ENCODE assay signal across 8 cellular contexts in genomic region chr17:41917957-41918391, GRCh38. TPM values are rescaled to one million over a fixed set of nuclear protein-coding genes. Genes with fewer than 3 reads are reported as not detected.
DNase-seq lines count a peak whose midpoint lies in the region; ATAC-seq and TF ChIP-seq lines count a peak whose summit lies in the region.

No MANE protein-coding gene starts in this region.

- no peaks in the 10 kb centered on the region for H3K27me3 Mint-ChIP-seq in activated CD8-positive, alpha-beta T cell treated with anti-CD3 and anti-CD28 coated beads, Interleukin-2, amount 10 ng/mL, durations not matched to agents 7 days and 5 days (ENCODE audit: low read depth)
- no peaks in the 10 kb centered on the region for H3K27me3 Mint-ChIP-seq in naive B cell

- no peak for DNase-seq in AG10803 (ENCODE audit: low read depth)
- DNase-seq in GM20000 (ENCODE audit: low spot score) = peak; percentile 32
- DNase-seq in NCI-H1694 treated with DMSO at 0.1 percent for 48 hours (lab: John Stamatoyannopoulos, UW) = peak; percentile 39
- peak; percentile 45 for DNase-seq in activated CD8-positive, alpha-beta T cell treated with anti-CD3 and anti-CD28 coated beads, Interleukin-2, amount 10 ng/mL, durations not matched to agents 7 days and 5 days
- DNase-seq in epithelial cell of esophagus (ENCODE audit: low read depth) = peak; percentile 36
- DNase-seq in naive B cell = no peak
- peak; percentile 64 for DNase-seq in stomach

- TF ChIP-seq EP300 in stomach (IDR thresholded peaks at IDR 0.05) = no peak

- peak overlapping the region; percentile 93 for H3K4me3 Mint-ChIP-seq in activated CD8-positive, alpha-beta T cell treated with anti-CD3 and anti-CD28 coated beads, Interleukin-2, amount 10 ng/mL, durations not matched to agents 7 days and 5 days
- peak overlapping the region; percentile 88 to 96 (median 93) for H3K4me3 Mint-ChIP-seq in naive B cell

- H3K4me1 ChIP-seq in stomach = peaks cover 42 to 61% (median 56%) of the 10 kb centered on the region in 4 donors

- CTCF ChIA-PET in activated CD8-positive, alpha-beta T cell treated with anti-CD3 and anti-CD28 coated beads, Interleukin-2, amount 10 ng/mL, durations not matched to agents 7 days and 5 days (lab: Charles Lee) = interaction anchor here (1.0 to 1.6 kb wide), 5 partner anchors 8 to 200 kb away, joined by 3 to 13 read pairs (median 4); partner anchors contain the start of genes DNAJC7 and ODAD4

- TF ChIP-seq POLR2A in stomach (IDR thresholded peaks at IDR 0.05) = no peak

- TF ChIP-seq CTCF in AG10803 (conservative IDR thresholded peaks at IDR 0.05; ENCODE audit: low read length) (no peak), GM20000 (IDR thresholded peaks at IDR 0.05; ENCODE audit: extremely low read depth, missing control alignments) (no peak), epithelial cell of esophagus (IDR thresholded peaks at IDR 0.05; ENCODE audit: insufficient read depth, low read depth, low read length, missing control alignments) (no peak), stomach (IDR thresholded peaks at IDR 0.05) (no peak)

- intact Hi-C loops in stomach (cut with DNase I; ENCODE audit: low total_unique reads) = no loop called here

- peak overlapping the region; percentile 90 to 94 (median 94) for H3K27ac ChIP-seq in stomach

- peaks cover 5 to 11% (median 9%) of the 10 kb centered on the region in 4 donors for H3K36me3 ChIP-seq in stomach

- POLR2A ChIA-PET in activated CD8-positive, alpha-beta T cell treated with anti-CD3 and anti-CD28 coated beads, Interleukin-2, amount 10 ng/mL, durations not matched to agents 7 days and 5 days (lab: Charles Lee) = interaction anchor here (0.5 to 2.9 kb wide), 14 partner anchors 8 to 692 kb away, joined by 3 to 49 read pairs (median 6); partner anchors contain the start of genes CNP, DHX58, DNAJC7 and EIF1

- H3K36me3 Mint-ChIP-seq in activated CD8-positive, alpha-beta T cell treated with anti-CD3 and anti-CD28 coated beads, Interleukin-2, amount 10 ng/mL, durations not matched to agents 7 days and 5 days (ENCODE audit: low read depth) = peaks cover 29% of the 10 kb centered on the region
- H3K36me3 Mint-ChIP-seq in naive B cell = no peaks in the 10 kb centered on the region

- no peaks in the 10 kb centered on the region for H3K27me3 ChIP-seq in stomach

- H3K4me3 ChIP-seq in AG10803 (ENCODE audit: low read length) (peak overlapping the region; percentile 97), epithelial cell of esophagus (ENCODE audit: low read length) (peak overlapping the region; percentile 96), stomach (peak overlapping the region; percentile 77 to 98 (median 87))

- H3K9me3 ChIP-seq in stomach = no peaks in the 10 kb centered on the region

- H3K27ac Mint-ChIP-seq in activated CD8-positive, alpha-beta T cell treated with anti-CD3 and anti-CD28 coated beads, Interleukin-2, amount 10 ng/mL, durations not matched to agents 7 days and 5 days = peak overlapping the region; percentile 95
- H3K27ac Mint-ChIP-seq in naive B cell = peak overlapping the region in 5 of 6 donors; percentile 82 to 96 (median 89)

- WGBS in stomach, 5 donors = 0 to 1% (median 0%) methylated on average over 22 to 30 of the region's 30 CpGs

- H3K9me3 Mint-ChIP-seq in activated CD8-positive, alpha-beta T cell treated with anti-CD3 and anti-CD28 coated beads, Interleukin-2, amount 10 ng/mL, durations not matched to agents 7 days and 5 days (ENCODE audit: insufficient read depth) = no peaks in the 10 kb centered on the region
- H3K9me3 Mint-ChIP-seq in naive B cell = no peaks in the 10 kb centered on the region

- H3K4me1 Mint-ChIP-seq in activated CD8-positive, alpha-beta T cell treated with anti-CD3 and anti-CD28 coated beads, Interleukin-2, amount 10 ng/mL, durations not matched to agents 7 days and 5 days (ENCODE audit: low read depth) = peaks cover 42% of the 10 kb centered on the region
- peaks cover 24 to 49% (median 42%) of the 10 kb centered on the region in 3 donors for H3K4me1 Mint-ChIP-seq in naive B cell

- peak; percentile 15 for ATAC-seq in activated CD8-positive, alpha-beta T cell treated with anti-CD3 and anti-CD28 coated beads, Interleukin-2, amount 10 ng/mL, durations not matched to agents 7 days and 5 days
- ATAC-seq in naive B cell (ENCODE audit: low read depth in 2 of 2) (peak; percentile 6 to 21), HG02884 (IDR thresholded peaks at IDR 0.05; ENCODE audit: unreplicated experiment) (no peak)

RNA-seq across cellular contexts. Expression of gene ACLY, which starts 0.8 kb away (rescaled TPM):
- total RNA-seq in activated CD8-positive, alpha-beta T cell treated with anti-CD3 and anti-CD28 coated beads, Interleukin-2, amount 10 ng/mL, durations not matched to agents 7 days and 5 days = 100 to 1,000 TPM; 177 to 185 TPM
- polyA plus RNA-seq in naive B cell (ENCODE audit: low read depth in 6 of 6) = 10 to 100 TPM; 34.0 to 63.5 (median 49.8) TPM
- 100 to 1,000 TPM in 1 of 5 donors, 10 to 100 TPM in 4; 29.8 to 121 (median 48.7) TPM for total RNA-seq in stomach
- 10 to 100 TPM; 19.8 to 23.8 (median 23.5) TPM for polyA plus RNA-seq in stomach

RNA-seq across cellular contexts. Expression of gene ODAD4, which starts 12.4 kb away (rescaled TPM):
- total RNA-seq in activated CD8-positive, alpha-beta T cell treated with anti-CD3 and anti-CD28 coated beads, Interleukin-2, amount 10 ng/mL, durations not matched to agents 7 days and 5 days = under 1 TPM; 0.89 to 0.97 TPM
- polyA plus RNA-seq in naive B cell (ENCODE audit: low read depth in 6 of 6) (under 1 TPM in 4 of 6 donors, not detected in 2; 0.17 to 0.60 (median 0.37) TPM), stomach (1 to 10 TPM in 1 of 3 donors, under 1 TPM in 2; 0.78 to 2.1 (median 0.81) TPM)
- total RNA-seq in stomach = 1 to 10 TPM in 1 of 5 donors, not detected in 4; 1.3 TPM

RNA-seq across cellular contexts. Expression of gene CNP, which starts 48.6 kb away (rescaled TPM):
- total RNA-seq in activated CD8-positive, alpha-beta T cell treated with anti-CD3 and anti-CD28 coated beads, Interleukin-2, amount 10 ng/mL, durations not matched to agents 7 days and 5 days = 10 to 100 TPM; 93.4 to 94.6 TPM
- polyA plus RNA-seq in naive B cell (ENCODE audit: low read depth in 6 of 6) = 10 to 100 TPM; 27.5 to 42.4 (median 34.8) TPM
- 10 to 100 TPM; 21.0 to 47.2 (median 30.7) TPM for total RNA-seq in stomach
- polyA plus RNA-seq in stomach = 10 to 100 TPM; 27.3 to 29.1 (median 29.0) TPM

RNA-seq across cellular contexts. Expression of gene KLHL11, which starts 52.8 kb away (rescaled TPM):
- total RNA-seq in activated CD8-positive, alpha-beta T cell treated with anti-CD3 and anti-CD28 coated beads, Interleukin-2, amount 10 ng/mL, durations not matched to agents 7 days and 5 days = 10 to 100 TPM; 12.3 to 13.2 TPM
- polyA plus RNA-seq in naive B cell (ENCODE audit: low read depth in 6 of 6) = 1 to 10 TPM; 3.6 to 9.8 (median 6.7) TPM
- total RNA-seq in stomach = 10 to 100 TPM in 3 of 5 donors, 1 to 10 TPM in 2; 1.8 to 26.4 (median 11.2) TPM
- under 1 TPM; 0.43 to 0.87 (median 0.61) TPM for polyA plus RNA-seq in stomach

Comparison
In these comparisons a context has a peak if more than half of its experiments do, and no peak if none do; other contexts are left out.
1. DNase-seq: peak in GM20000 (single experiment), NCI-H1694 treated with DMSO at 0.1 percent for 48 hours (single experiment), activated CD8-positive, alpha-beta T cell treated with anti-CD3 and anti-CD28 coated beads, Interleukin-2, amount 10 ng/mL, durations not matched to agents 7 days and 5 days (single experiment), epithelial cell of esophagus (single experiment) and stomach (single experiment); none in AG10803 (single experiment) and naive B cell (single experiment).
2. Peak in every context shown above with its lines, with median percentiles within 50 percentile points of each other: H3K4me3 ChIP-seq.